ENCODE assay signal across 15 cellular contexts in genomic region chr7:103399687-103400086, GRCh38. TPM values are rescaled to one million over a fixed set of nuclear protein-coding genes. Genes with fewer than 3 reads are reported as not detected.
"Had no signal": no experiment of that assay in that cellular context is flagged by ENCODE, and none has a peak within 500 bp of the region (broad histone marks: within the 10 kb centered on the region; RNA-seq: fewer than 3 reads in every experiment).

No MANE protein-coding gene starts in this region.

RNA-seq across cellular contexts. Expression of gene SLC26A5, which starts 46.3 kb away (rescaled TPM):
- total RNA-seq: activated naive CD4-positive, alpha-beta T cell treated with anti-CD3 and anti-CD28 coated beads for 36 hours; activated naive CD4-positive, alpha-beta T cell treated with anti-CD3 and anti-CD28 coated beads, Interleukin-2, amount 50 U/mL, for 72 hours; activated naive CD8-positive, alpha-beta T cell treated with anti-CD3 and anti-CD28 coated beads for 36 hours; activated T-cell treated with anti-CD3 and anti-CD28 coated beads, Interleukin-2, amount 50 U/mL, for 4 hours; activated T-cell treated with anti-CD3 and anti-CD28 coated beads, Interleukin-2, amount 50 U/mL, for 72 hours; activated T-helper 1 cell treated with anti-CD3 and anti-CD28 coated beads, Interleukin-12 subunit alpha, Interleukin-12 subunit beta, Interleukin-2, Interleukin-4 antibody, amounts not matched to agents 30 ng/mL and 10 ng/mL and 1 ng/mL, durations not matched to agents 14 hours and 24 hours and 36 hours; activated T-helper 17 cell treated with anti-CD3 and anti-CD28 coated beads, Interleukin-2, amount 50 U/mL, for 72 hours; activated T-helper 2 cell treated with anti-CD3 and anti-CD28 coated beads, Interferon-gamma antibody, Interleukin-2, Interleukin-4, amounts not matched to agents 10 μg/mL and 5 μg/mL and 100 μg/mL, durations not matched to agents 14 hours and 24 hours and 36 hours; ascending aorta; astrocyte; body of pancreas; bronchial epithelial cell; cardiac septum; chondrocyte had no signal
- polyA plus RNA-seq: aorta had no signal
